In the genomic region with DNA sequence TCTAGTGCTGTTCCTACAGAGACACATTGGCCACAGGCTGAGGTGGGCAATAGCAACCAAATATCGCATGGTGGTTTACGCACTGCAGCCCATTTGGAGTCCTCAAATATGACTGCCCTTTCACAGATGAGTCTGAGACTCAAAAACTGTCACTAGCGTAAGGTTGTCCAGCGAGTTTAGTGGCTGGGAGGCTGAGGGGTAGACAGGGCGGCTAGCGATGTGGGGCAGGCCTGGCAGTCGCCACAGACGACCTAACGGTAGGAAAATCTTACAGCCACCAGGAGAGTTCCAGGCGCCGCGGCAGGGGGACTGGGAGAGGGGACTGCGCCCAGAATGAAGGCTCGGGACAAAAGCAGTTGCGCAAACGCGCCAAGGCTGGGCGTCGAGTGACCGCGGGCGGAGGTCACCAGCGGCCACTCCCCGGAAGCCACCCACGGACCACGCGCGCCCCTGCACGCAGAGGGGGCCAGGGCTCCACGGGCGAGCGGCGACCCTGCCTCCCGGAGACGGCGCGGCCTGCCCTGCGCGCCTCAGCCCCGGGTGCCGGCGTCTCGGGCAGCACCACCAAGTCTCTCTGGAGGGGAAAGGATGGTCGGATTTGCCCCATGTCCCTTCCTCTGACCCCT, we compare ENCODE assay signal across 1 cellular context.
TF ChIP-seq lines count a peak whose summit lies in the region.

No MANE protein-coding gene starts in this region.

TF ChIP-seq in HepG2, 621 proteins besides CTCF, POLR2A, EP300 and RAD21 (continued from another document and continues in another):
- TF ChIP-seq, protein P1, sequence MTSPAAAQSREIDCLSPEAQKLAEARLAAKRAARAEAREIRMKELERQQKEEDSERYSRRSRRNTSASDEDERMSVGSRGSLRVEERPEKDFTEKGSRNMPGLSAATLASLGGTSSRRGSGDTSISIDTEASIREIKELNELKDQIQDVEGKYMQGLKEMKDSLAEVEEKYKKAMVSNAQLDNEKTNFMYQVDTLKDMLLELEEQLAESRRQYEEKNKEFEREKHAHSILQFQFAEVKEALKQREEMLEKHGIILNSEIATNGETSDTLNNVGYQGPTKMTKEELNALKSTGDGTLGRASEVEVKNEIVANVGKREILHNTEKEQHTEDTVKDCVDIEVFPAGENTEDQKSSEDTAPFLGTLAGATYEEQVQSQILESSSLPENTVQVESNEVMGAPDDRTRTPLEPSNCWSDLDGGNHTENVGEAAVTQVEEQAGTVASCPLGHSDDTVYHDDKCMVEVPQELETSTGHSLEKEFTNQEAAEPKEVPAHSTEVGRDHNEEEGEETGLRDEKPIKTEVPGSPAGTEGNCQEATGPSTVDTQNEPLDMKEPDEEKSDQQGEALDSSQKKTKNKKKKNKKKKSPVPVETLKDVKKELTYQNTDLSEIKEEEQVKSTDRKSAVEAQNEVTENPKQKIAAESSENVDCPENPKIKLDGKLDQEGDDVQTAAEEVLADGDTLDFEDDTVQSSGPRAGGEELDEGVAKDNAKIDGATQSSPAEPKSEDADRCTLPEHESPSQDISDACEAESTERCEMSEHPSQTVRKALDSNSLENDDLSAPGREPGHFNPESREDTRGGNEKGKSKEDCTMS (CRISPR knock-in tag; conservative IDR thresholded peaks at IDR 0.05), result no peak
- TF ChIP-seq ZNF777 (CRISPR knock-in tag; IDR thresholded peaks at IDR 0.05) (0 out of 2 replicates have a peak, but pooled peaks have one; percentile 16), HMG20A (CRISPR knock-in tag; IDR thresholded peaks at IDR 0.05; ENCODE audit: borderline replicate concordance) (0 out of 2 replicates have a peak, but pooled peaks have one; percentile 5), ZNF530 (CRISPR knock-in tag; IDR thresholded peaks at IDR 0.05; ENCODE audit: low read depth) (0 out of 2 replicates have a peak, but pooled peaks have one; percentile 79), KDM6A (CRISPR knock-in tag; IDR thresholded peaks at IDR 0.05; ENCODE audit: low read depth) (0 out of 2 replicates have a peak, but pooled peaks have one; percentile 4), ETV6 (CRISPR knock-in tag; conservative IDR thresholded peaks at IDR 0.05) (no peak), SKI (IDR thresholded peaks at IDR 0.05; ENCODE audit: partially characterized antibody) (peak; percentile 75), MBNL3 (CRISPR knock-in tag; conservative IDR thresholded peaks at IDR 0.05) (no peak), GLI4 (CRISPR knock-in tag; IDR thresholded peaks at IDR 0.05; ENCODE audit: borderline replicate concordance) (no peak), TOPORS (CRISPR knock-in tag; IDR thresholded peaks at IDR 0.05) (0 out of 2 replicates have a peak, but pooled peaks have one; percentile 24), ZNF775 (CRISPR knock-in tag; IDR thresholded peaks at IDR 0.05; ENCODE audit: borderline replicate concordance) (no peak), ZFP82 (CRISPR knock-in tag; IDR thresholded peaks at IDR 0.05; ENCODE audit: borderline replicate concordance) (peak; percentile 59; the same call in 1 of the 2 replicates), RARA (CRISPR knock-in tag; IDR thresholded peaks at IDR 0.05) (peak; percentile 77), FIP1L1 (IDR thresholded peaks at IDR 0.05; ENCODE audit: borderline replicate concordance, insufficient read depth, low read depth, low read length) (no peak), ZNF570 (CRISPR knock-in tag; IDR thresholded peaks at IDR 0.05; ENCODE audit: borderline replicate concordance) (no peak), YY1 (IDR thresholded peaks at IDR 0.05; ENCODE audit: insufficient read depth, insufficient replicate concordance, low read depth, low read length) (no peak), ZNF326 (CRISPR knock-in tag; IDR thresholded peaks at IDR 0.05; ENCODE audit: borderline replicate concordance) (no peak), PTBP1 (IDR thresholded peaks at IDR 0.05; ENCODE audit: low read depth, low read length, poor library complexity, severe bottlenecking) (no peak), RCOR2 (CRISPR knock-in tag; IDR thresholded peaks at IDR 0.05) (no peak), RBM22 (optimal IDR thresholded peaks at IDR 0.05; ENCODE audit: low read length) (peak; percentile 58), CCDC6 (CRISPR knock-in tag; IDR thresholded peaks at IDR 0.05) (no peak; the same call in 1 of the 2 replicates), SPEN (CRISPR knock-in tag; IDR thresholded peaks at IDR 0.05; ENCODE audit: low read depth) (no peak), NCOA1 (CRISPR knock-in tag; IDR thresholded peaks at IDR 0.05) (peak; percentile 6; the same call in 1 of the 2 replicates), ZNF564 (CRISPR knock-in tag; IDR thresholded peaks at IDR 0.05) (no peak), PRMT3 (CRISPR knock-in tag; IDR thresholded peaks at IDR 0.05; ENCODE audit: borderline replicate concordance, low read depth) (0 out of 2 replicates have a peak, but pooled peaks have one; percentile 89), ZNF841 (CRISPR knock-in tag; IDR thresholded peaks at IDR 0.05; ENCODE audit: borderline replicate concordance) (no peak), SALL2 (CRISPR knock-in tag; IDR thresholded peaks at IDR 0.05) (no peak), RAD51 (IDR thresholded peaks at IDR 0.05; ENCODE audit: borderline replicate concordance) (no peak), CHD2 (IDR thresholded peaks at IDR 0.05; ENCODE audit: low read depth, low read length) (no peak), FLYWCH1 (CRISPR knock-in tag; IDR thresholded peaks at IDR 0.05) (0 out of 2 replicates have a peak, but pooled peaks have one; percentile 35), ZNF432 (CRISPR knock-in tag; IDR thresholded peaks at IDR 0.05; ENCODE audit: borderline replicate concordance) (peak; percentile 59; the same call in 1 of the 2 replicates), REXO4 (CRISPR knock-in tag; IDR thresholded peaks at IDR 0.05; ENCODE audit: borderline replicate concordance) (no peak), ZNF205 (CRISPR knock-in tag; IDR thresholded peaks at IDR 0.05) (0 out of 2 replicates have a peak, but pooled peaks have one; percentile 9), MED1 (CRISPR knock-in tag; IDR thresholded peaks at IDR 0.05) (peak; percentile 9; the same call in 1 of the 2 replicates)
- TF ChIP-seq, protein P2, sequence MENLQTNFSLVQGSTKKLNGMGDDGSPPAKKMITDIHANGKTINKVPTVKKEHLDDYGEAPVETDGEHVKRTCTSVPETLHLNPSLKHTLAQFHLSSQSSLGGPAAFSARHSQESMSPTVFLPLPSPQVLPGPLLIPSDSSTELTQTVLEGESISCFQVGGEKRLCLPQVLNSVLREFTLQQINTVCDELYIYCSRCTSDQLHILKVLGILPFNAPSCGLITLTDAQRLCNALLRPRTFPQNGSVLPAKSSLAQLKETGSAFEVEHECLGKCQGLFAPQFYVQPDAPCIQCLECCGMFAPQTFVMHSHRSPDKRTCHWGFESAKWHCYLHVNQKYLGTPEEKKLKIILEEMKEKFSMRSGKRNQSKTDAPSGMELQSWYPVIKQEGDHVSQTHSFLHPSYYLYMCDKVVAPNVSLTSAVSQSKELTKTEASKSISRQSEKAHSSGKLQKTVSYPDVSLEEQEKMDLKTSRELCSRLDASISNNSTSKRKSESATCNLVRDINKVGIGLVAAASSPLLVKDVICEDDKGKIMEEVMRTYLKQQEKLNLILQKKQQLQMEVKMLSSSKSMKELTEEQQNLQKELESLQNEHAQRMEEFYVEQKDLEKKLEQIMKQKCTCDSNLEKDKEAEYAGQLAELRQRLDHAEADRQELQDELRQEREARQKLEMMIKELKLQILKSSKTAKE (CRISPR knock-in tag; IDR thresholded peaks at IDR 0.05; ENCODE audit: borderline replicate concordance), result 0 out of 2 replicates have a peak, but pooled peaks have one; percentile 46
- TF ChIP-seq, protein P3, sequence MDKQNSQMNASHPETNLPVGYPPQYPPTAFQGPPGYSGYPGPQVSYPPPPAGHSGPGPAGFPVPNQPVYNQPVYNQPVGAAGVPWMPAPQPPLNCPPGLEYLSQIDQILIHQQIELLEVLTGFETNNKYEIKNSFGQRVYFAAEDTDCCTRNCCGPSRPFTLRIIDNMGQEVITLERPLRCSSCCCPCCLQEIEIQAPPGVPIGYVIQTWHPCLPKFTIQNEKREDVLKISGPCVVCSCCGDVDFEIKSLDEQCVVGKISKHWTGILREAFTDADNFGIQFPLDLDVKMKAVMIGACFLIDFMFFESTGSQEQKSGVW (CRISPR knock-in tag; IDR thresholded peaks at IDR 0.05; ENCODE audit: borderline replicate concordance), result peak; percentile 74; the same call in 1 of the 2 replicates
- TF ChIP-seq, protein P4, sequence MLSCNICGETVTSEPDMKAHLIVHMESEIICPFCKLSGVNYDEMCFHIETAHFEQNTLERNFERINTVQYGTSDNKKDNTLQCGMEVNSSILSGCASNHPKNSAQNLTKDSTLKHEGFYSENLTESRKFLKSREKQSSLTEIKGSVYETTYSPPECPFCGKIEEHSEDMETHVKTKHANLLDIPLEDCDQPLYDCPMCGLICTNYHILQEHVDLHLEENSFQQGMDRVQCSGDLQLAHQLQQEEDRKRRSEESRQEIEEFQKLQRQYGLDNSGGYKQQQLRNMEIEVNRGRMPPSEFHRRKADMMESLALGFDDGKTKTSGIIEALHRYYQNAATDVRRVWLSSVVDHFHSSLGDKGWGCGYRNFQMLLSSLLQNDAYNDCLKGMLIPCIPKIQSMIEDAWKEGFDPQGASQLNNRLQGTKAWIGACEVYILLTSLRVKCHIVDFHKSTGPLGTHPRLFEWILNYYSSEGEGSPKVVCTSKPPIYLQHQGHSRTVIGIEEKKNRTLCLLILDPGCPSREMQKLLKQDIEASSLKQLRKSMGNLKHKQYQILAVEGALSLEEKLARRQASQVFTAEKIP (CRISPR knock-in tag; IDR thresholded peaks at IDR 0.05; ENCODE audit: borderline replicate concordance), result no peak
- TF ChIP-seq, protein P5, sequence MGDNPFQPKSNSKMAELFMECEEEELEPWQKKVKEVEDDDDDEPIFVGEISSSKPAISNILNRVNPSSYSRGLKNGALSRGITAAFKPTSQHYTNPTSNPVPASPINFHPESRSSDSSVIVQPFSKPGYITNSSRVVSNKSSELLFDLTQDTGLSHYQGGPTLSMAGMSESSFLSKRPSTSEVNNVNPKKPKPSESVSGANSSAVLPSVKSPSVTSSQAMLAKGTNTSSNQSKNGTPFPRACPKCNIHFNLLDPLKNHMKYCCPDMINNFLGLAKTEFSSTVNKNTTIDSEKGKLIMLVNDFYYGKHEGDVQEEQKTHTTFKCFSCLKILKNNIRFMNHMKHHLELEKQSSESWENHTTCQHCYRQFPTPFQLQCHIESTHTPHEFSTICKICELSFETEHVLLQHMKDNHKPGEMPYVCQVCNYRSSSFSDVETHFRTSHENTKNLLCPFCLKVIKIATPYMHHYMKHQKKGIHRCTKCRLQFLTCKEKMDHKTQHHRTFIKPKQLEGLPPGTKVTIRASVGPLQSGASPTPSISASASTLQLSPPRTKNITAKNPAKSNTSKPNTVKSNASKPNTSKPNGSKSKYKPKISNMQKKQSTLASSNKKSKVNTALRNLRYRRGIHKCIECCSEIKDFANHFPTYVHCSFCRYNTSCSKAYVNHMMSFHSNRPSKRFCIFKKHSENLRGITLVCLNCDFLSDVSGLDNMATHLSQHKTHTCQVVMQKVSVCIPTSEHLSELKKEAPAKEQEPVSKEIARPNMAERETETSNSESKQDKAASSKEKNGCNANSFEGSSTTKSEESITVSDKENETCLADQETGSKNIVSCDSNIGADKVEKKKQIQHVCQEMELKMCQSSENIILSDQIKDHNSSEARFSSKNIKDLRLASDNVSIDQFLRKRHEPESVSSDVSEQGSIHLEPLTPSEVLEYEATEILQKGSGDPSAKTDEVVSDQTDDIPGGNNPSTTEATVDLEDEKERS (CRISPR knock-in tag; IDR thresholded peaks at IDR 0.05), result peak; percentile 22; the same call in 1 of the 2 replicates
- TF ChIP-seq, protein P6, sequence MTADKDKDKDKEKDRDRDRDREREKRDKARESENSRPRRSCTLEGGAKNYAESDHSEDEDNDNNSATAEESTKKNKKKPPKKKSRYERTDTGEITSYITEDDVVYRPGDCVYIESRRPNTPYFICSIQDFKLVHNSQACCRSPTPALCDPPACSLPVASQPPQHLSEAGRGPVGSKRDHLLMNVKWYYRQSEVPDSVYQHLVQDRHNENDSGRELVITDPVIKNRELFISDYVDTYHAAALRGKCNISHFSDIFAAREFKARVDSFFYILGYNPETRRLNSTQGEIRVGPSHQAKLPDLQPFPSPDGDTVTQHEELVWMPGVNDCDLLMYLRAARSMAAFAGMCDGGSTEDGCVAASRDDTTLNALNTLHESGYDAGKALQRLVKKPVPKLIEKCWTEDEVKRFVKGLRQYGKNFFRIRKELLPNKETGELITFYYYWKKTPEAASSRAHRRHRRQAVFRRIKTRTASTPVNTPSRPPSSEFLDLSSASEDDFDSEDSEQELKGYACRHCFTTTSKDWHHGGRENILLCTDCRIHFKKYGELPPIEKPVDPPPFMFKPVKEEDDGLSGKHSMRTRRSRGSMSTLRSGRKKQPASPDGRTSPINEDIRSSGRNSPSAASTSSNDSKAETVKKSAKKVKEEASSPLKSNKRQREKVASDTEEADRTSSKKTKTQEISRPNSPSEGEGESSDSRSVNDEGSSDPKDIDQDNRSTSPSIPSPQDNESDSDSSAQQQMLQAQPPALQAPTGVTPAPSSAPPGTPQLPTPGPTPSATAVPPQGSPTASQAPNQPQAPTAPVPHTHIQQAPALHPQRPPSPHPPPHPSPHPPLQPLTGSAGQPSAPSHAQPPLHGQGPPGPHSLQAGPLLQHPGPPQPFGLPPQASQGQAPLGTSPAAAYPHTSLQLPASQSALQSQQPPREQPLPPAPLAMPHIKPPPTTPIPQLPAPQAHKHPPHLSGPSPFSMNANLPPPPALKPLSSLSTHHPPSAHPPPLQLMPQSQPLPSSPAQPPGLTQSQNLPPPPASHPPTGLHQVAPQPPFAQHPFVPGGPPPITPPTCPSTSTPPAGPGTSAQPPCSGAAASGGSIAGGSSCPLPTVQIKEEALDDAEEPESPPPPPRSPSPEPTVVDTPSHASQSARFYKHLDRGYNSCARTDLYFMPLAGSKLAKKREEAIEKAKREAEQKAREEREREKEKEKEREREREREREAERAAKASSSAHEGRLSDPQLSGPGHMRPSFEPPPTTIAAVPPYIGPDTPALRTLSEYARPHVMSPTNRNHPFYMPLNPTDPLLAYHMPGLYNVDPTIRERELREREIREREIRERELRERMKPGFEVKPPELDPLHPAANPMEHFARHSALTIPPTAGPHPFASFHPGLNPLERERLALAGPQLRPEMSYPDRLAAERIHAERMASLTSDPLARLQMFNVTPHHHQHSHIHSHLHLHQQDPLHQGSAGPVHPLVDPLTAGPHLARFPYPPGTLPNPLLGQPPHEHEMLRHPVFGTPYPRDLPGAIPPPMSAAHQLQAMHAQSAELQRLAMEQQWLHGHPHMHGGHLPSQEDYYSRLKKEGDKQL (CRISPR knock-in tag; IDR thresholded peaks at IDR 0.05; ENCODE audit: low read depth), result 0 out of 2 replicates have a peak, but pooled peaks have one; percentile 29
- TF ChIP-seq, protein P7, sequence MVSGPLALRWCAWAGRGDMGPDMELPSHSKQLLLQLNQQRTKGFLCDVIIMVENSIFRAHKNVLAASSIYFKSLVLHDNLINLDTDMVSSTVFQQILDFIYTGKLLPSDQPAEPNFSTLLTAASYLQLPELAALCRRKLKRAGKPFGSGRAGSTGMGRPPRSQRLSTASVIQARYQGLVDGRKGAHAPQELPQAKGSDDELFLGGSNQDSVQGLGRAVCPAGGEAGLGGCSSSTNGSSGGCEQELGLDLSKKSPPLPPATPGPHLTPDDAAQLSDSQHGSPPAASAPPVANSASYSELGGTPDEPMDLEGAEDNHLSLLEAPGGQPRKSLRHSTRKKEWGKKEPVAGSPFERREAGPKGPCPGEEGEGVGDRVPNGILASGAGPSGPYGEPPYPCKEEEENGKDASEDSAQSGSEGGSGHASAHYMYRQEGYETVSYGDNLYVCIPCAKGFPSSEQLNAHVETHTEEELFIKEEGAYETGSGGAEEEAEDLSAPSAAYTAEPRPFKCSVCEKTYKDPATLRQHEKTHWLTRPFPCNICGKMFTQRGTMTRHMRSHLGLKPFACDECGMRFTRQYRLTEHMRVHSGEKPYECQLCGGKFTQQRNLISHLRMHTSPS (CRISPR knock-in tag; IDR thresholded peaks at IDR 0.05; ENCODE audit: low read depth), result peak; percentile 29; the same call in 1 of the 2 replicates
